15 cellular contexts compared by ENCODE assay signal in the genomic region with DNA sequence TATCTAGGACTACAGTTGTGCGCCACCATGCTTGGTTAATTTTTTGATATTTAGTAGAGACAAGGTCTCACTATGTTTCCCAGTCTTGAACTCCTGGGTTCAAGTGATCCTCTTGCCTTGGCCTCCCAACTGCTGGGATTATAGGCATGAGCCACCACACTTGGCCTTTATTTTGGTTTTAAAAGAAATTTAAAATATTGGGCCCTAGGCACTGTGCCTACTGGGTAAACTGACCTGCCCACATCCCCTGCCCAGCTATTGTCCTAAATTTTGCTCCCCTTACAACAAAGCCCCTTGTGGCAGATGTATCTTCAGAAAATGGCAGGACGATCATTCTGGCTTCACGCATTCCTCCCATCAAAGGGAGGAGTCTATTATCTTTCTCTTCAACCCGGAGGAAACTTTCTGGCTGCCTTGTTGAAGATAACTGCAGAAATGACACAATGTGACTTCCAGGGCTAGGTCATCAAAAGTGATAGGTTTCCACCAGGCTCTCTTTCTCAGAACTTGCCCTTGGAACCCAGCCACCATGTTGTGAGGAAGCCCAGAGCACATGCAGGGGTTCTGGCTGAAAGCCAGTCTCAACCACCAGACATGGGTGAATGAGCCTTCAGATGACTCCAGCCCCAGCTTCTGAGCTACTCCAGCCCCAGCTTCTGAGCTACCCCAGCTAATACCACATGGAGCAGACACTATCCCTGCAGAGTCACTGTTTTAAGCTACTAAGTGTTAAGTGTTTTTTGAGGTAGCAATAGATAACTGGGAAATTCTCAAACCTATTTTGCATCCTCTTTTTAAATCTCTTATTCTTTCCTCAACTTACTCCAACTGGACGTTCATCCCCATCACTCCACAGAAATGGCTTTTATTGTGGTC. TPM values are rescaled to one million over a fixed set of nuclear protein-coding genes. Genes with fewer than 3 reads are reported as not detected.
DNase-seq lines count a peak whose midpoint lies in the region; ATAC-seq and TF ChIP-seq lines count a peak whose summit lies in the region.
"Had no signal": no experiment of that assay in that cellular context is flagged by ENCODE, and none has a peak within 500 bp of the region (broad histone marks: within the 10 kb centered on the region; RNA-seq: fewer than 3 reads in every experiment).

No MANE protein-coding gene starts in this region.

- TF ChIP-seq POLR2A in erythroblast (IDR thresholded peaks at IDR 0.05; ENCODE audit: low read length) (peak; percentile 35), testis (IDR thresholded peaks at IDR 0.05) (no peak)

- H3K27ac Mint-ChIP-seq in activated T-cell treated with anti-CD3 and anti-CD28 coated beads, Interleukin-2, amount 50 U/mL, for 72 hours = no peak overlapping the region
- H3K27ac Mint-ChIP-seq in naive thymus-derived CD4-positive, alpha-beta T cell = peak overlapping the region in 1 of 9 donors; percentile 43
- H3K27ac Mint-ChIP-seq: activated naive CD4-positive, alpha-beta T cell treated with anti-CD3 and anti-CD28 coated beads, Interleukin-2, amount 10 ng/mL, durations not matched to agents 7 days and 5 days had no signal

- no peaks in the 10 kb centered on the region for H3K36me3 ChIP-seq in testis (ENCODE audit: low read depth, missing control alignments)
- H3K36me3 ChIP-seq in naive thymus-derived CD4-positive, alpha-beta T cell (ENCODE audit: control insufficient read depth in 2 of 3, insufficient read depth in 3 of 3, low read length in 3 of 3) = peaks cover 0 to 5% (median 0%) of the 10 kb centered on the region in 3 experiments

- intact Hi-C loops in testis (cut with DNase I; ENCODE audit: low total_unique reads) (no loop called here), head of caudate nucleus (cut with DNase I) (no loop called here)
- intact Hi-C loops in naive thymus-derived CD4-positive, alpha-beta T cell (cut with micrococcal nuclease) = no loop called here

- DNase-seq in activated T-cell treated with anti-CD3 and anti-CD28 coated beads, Interleukin-2, amount 50 U/mL, for 72 hours = no peak
- no peak for DNase-seq in activated T-cell treated with anti-CD3 and anti-CD28 coated beads, Interleukin-2, amount 50 U/mL, for 1 hour
- DNase-seq in RPMI7951 (ENCODE audit: low read depth) = peak; percentile 68
- peak; percentile 75 to 91 for DNase-seq in erythroblast (lab: John Stamatoyannopoulos, UW)
- peak; percentile 87 for DNase-seq in testis
- no peak for DNase-seq in head of caudate nucleus
- DNase-seq in naive thymus-derived CD4-positive, alpha-beta T cell = no peak
- DNase-seq: activated naive CD4-positive, alpha-beta T cell treated with anti-CD3 and anti-CD28 coated beads, Interleukin-2, amount 10 ng/mL, durations not matched to agents 7 days and 5 days; effector CD8-positive, alpha-beta T cell; NCI-H345; stimulated activated CD4-positive, alpha-beta T cell treated with anti-CD3 and anti-CD28 coated beads, Interleukin-4, amount 100 ng/mL, for 1 hour had no signal

- CTCF ChIA-PET in naive thymus-derived CD4-positive, alpha-beta T cell (lab: Charles Lee) = no interaction called here

- ATAC-seq in activated T-cell treated with anti-CD3 and anti-CD28 coated beads, Interleukin-2, amount 50 U/mL, for 72 hours (replicated peaks in 1 of 2) = peak; percentile 31 to 53
- ATAC-seq in GM21717 (IDR thresholded peaks at IDR 0.05; ENCODE audit: unreplicated experiment) = no peak
- no peak for ATAC-seq in naive thymus-derived CD4-positive, alpha-beta T cell

- peaks cover 10% of the 10 kb centered on the region in 2 donors for H3K36me3 Mint-ChIP-seq in activated T-cell treated with anti-CD3 and anti-CD28 coated beads, Interleukin-2, amount 50 U/mL, for 72 hours (ENCODE audit: insufficient read depth in 2 of 2)
- H3K36me3 Mint-ChIP-seq in naive thymus-derived CD4-positive, alpha-beta T cell = peaks cover 5 to 31% (median 14%) of the 10 kb centered on the region in 5 donors

- H3K27ac ChIP-seq in testis = no peak overlapping the region
- H3K27ac ChIP-seq in naive thymus-derived CD4-positive, alpha-beta T cell (ENCODE audit: low read depth, low read length) = no peak overlapping the region
- H3K27ac ChIP-seq: SK-N-MC, thoracic aorta had no signal

- 77 to 81% methylated on average over 5 of the region's 5 CpGs for WGBS in testis, 2 donors

- H3K9me3 ChIP-seq in testis = no peaks in the 10 kb centered on the region
- H3K9me3 ChIP-seq in naive thymus-derived CD4-positive, alpha-beta T cell (ENCODE audit: control insufficient read depth in 2 of 3, low read length in 3 of 3) = no peaks in the 10 kb centered on the region
- H3K9me3 ChIP-seq: thoracic aorta had no signal

- no peaks in the 10 kb centered on the region for H3K27me3 Mint-ChIP-seq in activated T-cell treated with anti-CD3 and anti-CD28 coated beads, Interleukin-2, amount 50 U/mL, for 72 hours (ENCODE audit: low read depth)
- H3K27me3 Mint-ChIP-seq in naive thymus-derived CD4-positive, alpha-beta T cell = no peaks in the 10 kb centered on the region
- H3K27me3 Mint-ChIP-seq: activated naive CD4-positive, alpha-beta T cell treated with anti-CD3 and anti-CD28 coated beads, Interleukin-2, amount 10 ng/mL, durations not matched to agents 7 days and 5 days had no signal

- TF ChIP-seq CTCF in testis (IDR thresholded peaks at IDR 0.05) = no peak

- H3K27me3 ChIP-seq in testis = no peaks in the 10 kb centered on the region
- no peaks in the 10 kb centered on the region for H3K27me3 ChIP-seq in naive thymus-derived CD4-positive, alpha-beta T cell (ENCODE audit: control insufficient read depth in 2 of 2, insufficient read depth in 2 of 2, low read length in 2 of 2)

- no peak overlapping the region for H3K4me3 ChIP-seq in testis
- H3K4me3 ChIP-seq in naive thymus-derived CD4-positive, alpha-beta T cell (ENCODE audit: low read length) = no peak overlapping the region
- H3K4me3 ChIP-seq: SK-N-MC, thoracic aorta had no signal

- H3K9me3 Mint-ChIP-seq in activated T-cell treated with anti-CD3 and anti-CD28 coated beads, Interleukin-2, amount 50 U/mL, for 72 hours = peaks cover 3 to 6% of the 10 kb centered on the region in 2 donors
- H3K9me3 Mint-ChIP-seq in naive thymus-derived CD4-positive, alpha-beta T cell = peaks cover 0 to 7% (median 0%) of the 10 kb centered on the region in 11 donors
- H3K9me3 Mint-ChIP-seq: activated naive CD4-positive, alpha-beta T cell treated with anti-CD3 and anti-CD28 coated beads, Interleukin-2, amount 10 ng/mL, durations not matched to agents 7 days and 5 days had no signal

- no peak overlapping the region for H3K4me3 Mint-ChIP-seq in activated T-cell treated with anti-CD3 and anti-CD28 coated beads, Interleukin-2, amount 50 U/mL, for 72 hours
- no peak overlapping the region for H3K4me3 Mint-ChIP-seq in naive thymus-derived CD4-positive, alpha-beta T cell
- H3K4me3 Mint-ChIP-seq: activated naive CD4-positive, alpha-beta T cell treated with anti-CD3 and anti-CD28 coated beads, Interleukin-2, amount 10 ng/mL, durations not matched to agents 7 days and 5 days had no signal

- no peaks in the 10 kb centered on the region for H3K4me1 Mint-ChIP-seq in activated T-cell treated with anti-CD3 and anti-CD28 coated beads, Interleukin-2, amount 50 U/mL, for 72 hours (ENCODE audit: low read depth)
- H3K4me1 Mint-ChIP-seq in naive thymus-derived CD4-positive, alpha-beta T cell = peaks cover 0 to 5% (median 0%) of the 10 kb centered on the region in 7 donors
- H3K4me1 Mint-ChIP-seq: activated naive CD4-positive, alpha-beta T cell treated with anti-CD3 and anti-CD28 coated beads, Interleukin-2, amount 10 ng/mL, durations not matched to agents 7 days and 5 days had no signal

- no peaks in the 10 kb centered on the region for H3K4me1 ChIP-seq in testis
- H3K4me1 ChIP-seq in naive thymus-derived CD4-positive, alpha-beta T cell (ENCODE audit: control insufficient read depth in 2 of 2, insufficient read depth in 2 of 2, low read length in 2 of 2) = no peaks in the 10 kb centered on the region

- POLR2A ChIA-PET in naive thymus-derived CD4-positive, alpha-beta T cell (lab: Charles Lee) = no interaction called here

RNA-seq across cellular contexts. Expression of a gene that starts 4.6 kb away (rescaled TPM):
- total RNA-seq in activated T-cell treated with anti-CD3 and anti-CD28 coated beads, Interleukin-2, amount 50 U/mL, for 72 hours = 1 to 10 TPM; 4.8 to 6.5 TPM
- 0.39 TPM in 1 of 2 replicates, not detected in the other for total RNA-seq in RPMI7951 (2014; rRNA removed; shearing (Covaris generic))
- 1 to 10 TPM; 3.0 to 3.7 TPM for total RNA-seq in testis
- polyA plus RNA-seq in testis (ENCODE audit: insufficient read depth, low read depth, low replicate concordance) = 2.8 TPM
- total RNA-seq in naive thymus-derived CD4-positive, alpha-beta T cell = 1 to 10 TPM; 1.0 to 6.9 (median 4.9) TPM
- under 1 TPM in 1 of 2 donors, not detected in 1; 0.28 TPM for polyA plus RNA-seq in naive thymus-derived CD4-positive, alpha-beta T cell

RNA-seq across cellular contexts. Expression of a gene that starts 18.3 kb away (rescaled TPM):
- 10 to 100 TPM; 39.0 to 39.8 TPM for total RNA-seq in activated T-cell treated with anti-CD3 and anti-CD28 coated beads, Interleukin-2, amount 50 U/mL, for 72 hours
- total RNA-seq in RPMI7951 (2014; rRNA removed; shearing (Covaris generic)) = 65.0 and 72.9 TPM in 2 replicates
- total RNA-seq in testis = 10 to 100 TPM; 35.8 to 42.0 TPM
- polyA plus RNA-seq in testis (ENCODE audit: insufficient read depth, low read depth, low replicate concordance) = 33.9 TPM
- 10 to 100 TPM; 17.0 to 30.3 (median 25.3) TPM for total RNA-seq in naive thymus-derived CD4-positive, alpha-beta T cell
- 10 to 100 TPM; 41.0 to 60.9 TPM for polyA plus RNA-seq in naive thymus-derived CD4-positive, alpha-beta T cell

RNA-seq across cellular contexts. Expression of a gene that starts 26.2 kb away (rescaled TPM):
- total RNA-seq in activated T-cell treated with anti-CD3 and anti-CD28 coated beads, Interleukin-2, amount 50 U/mL, for 72 hours = under 1 TPM; 0.14 to 0.21 TPM
- total RNA-seq in RPMI7951 (2014; rRNA removed; shearing (Covaris generic)) = not detected in 2 replicates
- 10 to 100 TPM in 1 of 2 donors, 1 to 10 TPM in 1; 6.7 to 44.2 TPM for total RNA-seq in testis
- polyA plus RNA-seq in testis (ENCODE audit: insufficient read depth, low read depth, low replicate concordance) = 47.0 TPM
- not detected for total RNA-seq in naive thymus-derived CD4-positive, alpha-beta T cell
- not detected for polyA plus RNA-seq in naive thymus-derived CD4-positive, alpha-beta T cell
- total RNA-seq: thoracic aorta had no signal
- polyA plus RNA-seq: keratinocyte had no signal

RNA-seq across cellular contexts. Expression of a gene that starts 56.9 kb away (rescaled TPM):
- total RNA-seq in activated T-cell treated with anti-CD3 and anti-CD28 coated beads, Interleukin-2, amount 50 U/mL, for 72 hours = under 1 TPM; 0.26 to 0.65 TPM
- not detected in 2 replicates for total RNA-seq in RPMI7951 (2014; rRNA removed; shearing (Covaris generic))
- total RNA-seq in testis = 1 to 10 TPM; 1.1 to 1.3 TPM
- 2.0 TPM for polyA plus RNA-seq in testis (ENCODE audit: insufficient read depth, low read depth, low replicate concordance)
- under 1 TPM in 1 of 5 experiments, not detected in 4; 0.07 TPM for total RNA-seq in naive thymus-derived CD4-positive, alpha-beta T cell
- polyA plus RNA-seq in naive thymus-derived CD4-positive, alpha-beta T cell = not detected

Comparison
In these comparisons a context has a peak if more than half of its experiments do, and no peak if none do; other contexts are left out.
1. ATAC-seq: peak in activated T-cell treated with anti-CD3 and anti-CD28 coated beads, Interleukin-2, amount 50 U/mL, for 72 hours (2 of 2); none in GM21717 (single experiment) and naive thymus-derived CD4-positive, alpha-beta T cell (single experiment).
2. DNase-seq: peak in RPMI7951 (single experiment), erythroblast (2 of 2) and testis (single experiment); none in activated T-cell treated with anti-CD3 and anti-CD28 coated beads, Interleukin-2, amount 50 U/mL, for 72 hours (0 of 2), activated T-cell treated with anti-CD3 and anti-CD28 coated beads, Interleukin-2, amount 50 U/mL, for 1 hour (single experiment), head of caudate nucleus (0 of 42) and naive thymus-derived CD4-positive, alpha-beta T cell (0 of 9).